In genomic region chr10:110499796-110500514, GRCh38 we compare ENCODE assay signal across 9 cellular contexts. TPM values are rescaled to one million over a fixed set of nuclear protein-coding genes. Genes with fewer than 3 reads are reported as not detected.
DNase-seq lines count a peak whose midpoint lies in the region; ATAC-seq and TF ChIP-seq lines count a peak whose summit lies in the region.
"Had no signal": no experiment of that assay in that cellular context is flagged by ENCODE, and none has a peak within 500 bp of the region (broad histone marks: within the 10 kb centered on the region; RNA-seq: fewer than 3 reads in every experiment).

No MANE protein-coding gene starts in this region.

- peak overlapping the region; percentile 89 for H3K4me3 Mint-ChIP-seq in WTC11

- H3K27ac Mint-ChIP-seq in WTC11: peak overlapping the region; percentile 59; the same call in 1 of the 2 replicates

- peaks cover 7% of the 10 kb centered on the region; the same call in 1 of the 2 replicates for H4K20me1 ChIP-seq in GM23248 (ENCODE audit: insufficient read depth)

- H3K4me3 ChIP-seq in GM23248: peak overlapping the region; percentile 83
- peak overlapping the region; percentile 77 for H3K4me3 ChIP-seq in fibroblast of pulmonary artery (replicated peaks; ENCODE audit: low read depth, low read length)
- peak overlapping the region; percentile 93 for H3K4me3 ChIP-seq in skeletal muscle cell (ENCODE audit: low read depth, low read length)

- POLR2A ChIA-PET in WTC11 (lab: Charles Lee): interaction anchor here (0.6 to 1.5 kb wide), 4 partner anchors 13 to 68 kb away, joined by 3 to 4 read pairs (median 3); no protein-coding TSS in a partner anchor

- H3K27me3 ChIP-seq in GM23248 (replicated peaks; ENCODE audit: insufficient read depth): no peaks in the 10 kb centered on the region

- H3K36me3 Mint-ChIP-seq in WTC11: peaks cover 29% of the 10 kb centered on the region

- H3K9me3 Mint-ChIP-seq in WTC11: no peaks in the 10 kb centered on the region

- H3K9me2 ChIP-seq in GM23248 (ENCODE audit: insufficient read depth): no peaks in the 10 kb centered on the region

- no peaks in the 10 kb centered on the region for H3K9me3 ChIP-seq in GM23248 (ENCODE audit: low read depth)

- peak overlapping the region; percentile 92 for H3K9ac ChIP-seq in GM23248

- H3K4me1 ChIP-seq in GM23248 (ENCODE audit: insufficient read depth): peaks cover 52% of the 10 kb centered on the region

- H3K4me1 Mint-ChIP-seq in WTC11: peaks cover 67% of the 10 kb centered on the region

- H3K4me2 ChIP-seq in GM23248 (ENCODE audit: unreplicated experiment): peak overlapping the region; percentile 95

- no peak overlapping the region for H2AFZ ChIP-seq in GM23248

- H3K36me3 ChIP-seq in GM23248 (ENCODE audit: low read depth): peaks cover 8% of the 10 kb centered on the region; the same call in 1 of the 2 replicates

- H3F3A ChIP-seq in GM23248 (ENCODE audit: insufficient read depth): peaks cover 70% of the 10 kb centered on the region

- TF ChIP-seq CTCF in WTC11 (IDR thresholded peaks at IDR 0.05) (no peak), fibroblast of pulmonary artery (IDR thresholded peaks at IDR 0.05; ENCODE audit: low read length, missing control alignments) (no peak)

- 51 to 58% methylated on average over 9 of the region's 9 CpGs for WGBS in GM23248 (ENCODE audit: low coverage in 1 of 2, low lambda C conversion rate in 2 of 2, missing lambda C conversion rate in 2 of 2), 2 experiments

- CTCF ChIA-PET in WTC11 (lab: Charles Lee): interaction anchor here (1.0 to 3.9 kb wide), 6 partner anchors 13 to 189 kb away, joined by 3 to 51 read pairs (median 8); no protein-coding TSS in a partner anchor

- H3K27me3 Mint-ChIP-seq in WTC11 (ENCODE audit: low read depth): peaks cover 14% of the 10 kb centered on the region

- peaks cover 81% of the 10 kb centered on the region for H3K79me2 ChIP-seq in GM23248 (ENCODE audit: insufficient read depth)

- in situ Hi-C loops in GM23248 (cut with MboI): no loop called here

- H3K27ac ChIP-seq in GM23248: peak overlapping the region; percentile 95

- ATAC-seq in WTC11 (no peak), GM21423 (IDR thresholded peaks at IDR 0.05; ENCODE audit: unreplicated experiment) (no peak)

- DNase-seq in GM23248 (peak; percentile 51), WTC11 (ENCODE audit: low spot score) (no peak), fibroblast of pulmonary artery (ENCODE audit: low read depth) (peak; percentile 53), skeletal muscle cell (ENCODE audit: low read depth) (no peak), germinal center (ENCODE audit: low spot score) (no peak), epidermal melanocyte (ENCODE audit: insufficient read length, low spot score) (no peak)
- no peak for DNase-seq in stimulated activated naive CD4-positive, alpha-beta T cell treated with Interleukin-2 at 50 U/mL for 16 hours (lab: John Stamatoyannopoulos, UW)
- DNase-seq: NK-92 treated with Interleukin-12 subunit alpha and Interleukin-12 subunit beta, amount 100 ng/mL, for 24 hours had no signal

TF ChIP-seq in WTC11, 78 proteins besides CTCF, POLR2A, EP300 and RAD21:
- TF ChIP-seq MYBL2 (CRISPR knock-in tag; IDR thresholded peaks at IDR 0.05): no peak
- no peak for TF ChIP-seq HMGA2 (CRISPR knock-in tag; IDR thresholded peaks at IDR 0.05)
- TF ChIP-seq ELF4 (CRISPR knock-in tag; IDR thresholded peaks at IDR 0.05; ENCODE audit: low read depth): no peak
- TF ChIP-seq CDX4 (CRISPR knock-in tag; IDR thresholded peaks at IDR 0.05; ENCODE audit: borderline replicate concordance): no peak
- no peak for TF ChIP-seq CBFB (CRISPR knock-in tag; IDR thresholded peaks at IDR 0.05; ENCODE audit: low read depth)
- TF ChIP-seq SMAD4 (CRISPR knock-in tag; IDR thresholded peaks at IDR 0.05): no peak
- TF ChIP-seq, protein P1, sequence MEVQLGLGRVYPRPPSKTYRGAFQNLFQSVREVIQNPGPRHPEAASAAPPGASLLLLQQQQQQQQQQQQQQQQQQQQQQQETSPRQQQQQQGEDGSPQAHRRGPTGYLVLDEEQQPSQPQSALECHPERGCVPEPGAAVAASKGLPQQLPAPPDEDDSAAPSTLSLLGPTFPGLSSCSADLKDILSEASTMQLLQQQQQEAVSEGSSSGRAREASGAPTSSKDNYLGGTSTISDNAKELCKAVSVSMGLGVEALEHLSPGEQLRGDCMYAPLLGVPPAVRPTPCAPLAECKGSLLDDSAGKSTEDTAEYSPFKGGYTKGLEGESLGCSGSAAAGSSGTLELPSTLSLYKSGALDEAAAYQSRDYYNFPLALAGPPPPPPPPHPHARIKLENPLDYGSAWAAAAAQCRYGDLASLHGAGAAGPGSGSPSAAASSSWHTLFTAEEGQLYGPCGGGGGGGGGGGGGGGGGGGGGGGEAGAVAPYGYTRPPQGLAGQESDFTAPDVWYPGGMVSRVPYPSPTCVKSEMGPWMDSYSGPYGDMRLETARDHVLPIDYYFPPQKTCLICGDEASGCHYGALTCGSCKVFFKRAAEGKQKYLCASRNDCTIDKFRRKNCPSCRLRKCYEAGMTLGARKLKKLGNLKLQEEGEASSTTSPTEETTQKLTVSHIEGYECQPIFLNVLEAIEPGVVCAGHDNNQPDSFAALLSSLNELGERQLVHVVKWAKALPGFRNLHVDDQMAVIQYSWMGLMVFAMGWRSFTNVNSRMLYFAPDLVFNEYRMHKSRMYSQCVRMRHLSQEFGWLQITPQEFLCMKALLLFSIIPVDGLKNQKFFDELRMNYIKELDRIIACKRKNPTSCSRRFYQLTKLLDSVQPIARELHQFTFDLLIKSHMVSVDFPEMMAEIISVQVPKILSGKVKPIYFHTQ (CRISPR knock-in tag; IDR thresholded peaks at IDR 0.05): no peak
- TF ChIP-seq NR1H2 (CRISPR knock-in tag; IDR thresholded peaks at IDR 0.05): no peak

RNA-seq across cellular contexts. Expression of gene DUSP5, which starts 2.2 kb away (rescaled TPM):
- total RNA-seq in GM23248 (2014; rRNA removed; shearing (Covaris generic)): 17.8 and 18.0 TPM in 2 replicates
- 5.8 and 13.3 TPM in 2 replicates for polyA plus RNA-seq in GM23248 (2016; fragmentation: Nextera tagmentation; extraction: Ambion mirVana)
- 31.4 to 55.1 TPM (median 33.1 TPM) in 3 replicates for total RNA-seq in WTC11 (2021)

Comparison
In these comparisons a context has a peak if more than half of its experiments do, and no peak if none do; other contexts are left out.
1. DNase-seq: peak in GM23248 (single experiment) and fibroblast of pulmonary artery (single experiment); none in WTC11 (single experiment), skeletal muscle cell (single experiment), germinal center (single experiment), stimulated activated naive CD4-positive, alpha-beta T cell treated with Interleukin-2 at 50 U/mL for 16 hours (single experiment) and epidermal melanocyte (single experiment).
2. Peak in every context shown above with its lines, with median percentiles within 50 percentile points of each other: H3K4me3 ChIP-seq.